ENCODE assay signal across 10 cellular contexts in genomic region chr11:87281496-87281895, GRCh38.
A peak's percentile ranks its signal among the peaks of the same experiment; 100 is the strongest.
DNase-seq lines count a peak whose midpoint lies in the region; ATAC-seq, FAIRE-seq and TF ChIP-seq lines count a peak whose summit lies in the region.
"Had no signal": no experiment of that assay in that cellular context is flagged by ENCODE, and none has a peak within 500 bp of the region (broad histone marks: within the 10 kb centered on the region; RNA-seq: fewer than 3 reads in every experiment).

No MANE protein-coding gene starts in this region.

- H2BK12ac ChIP-seq in mesenchymal stem cell (ENCODE audit: low read length in 2 of 2): no peak overlapping the region

- no peak overlapping the region for H3K18ac ChIP-seq in mesenchymal stem cell (ENCODE audit: low read depth in 1 of 2, low read length in 2 of 2)

- H2AFZ ChIP-seq in DND-41 (ENCODE audit: low read depth, low read length): no peak overlapping the region
- H2AFZ ChIP-seq in endothelial cell of umbilical vein (ENCODE audit: low read depth, low read length): no peak overlapping the region
- no peak overlapping the region for H2AFZ ChIP-seq in mesenchymal stem cell (ENCODE audit: low read depth, low read length)

- H3K4me2 ChIP-seq in DND-41 (ENCODE audit: insufficient read depth, low read length) (no peak overlapping the region), endothelial cell of umbilical vein (ENCODE audit: insufficient read depth, low read length) (peak overlapping the region; percentile 64), mesenchymal stem cell (ENCODE audit: low read length, poor library complexity, severe bottlenecking) (no peak overlapping the region)

- H3K79me2 ChIP-seq in DND-41 (ENCODE audit: insufficient read depth, low read length): no peaks in the 10 kb centered on the region
- H3K79me2 ChIP-seq in endothelial cell of umbilical vein (ENCODE audit: control insufficient read depth, insufficient read depth, low read length): no peaks in the 10 kb centered on the region

- H3K4me3 ChIP-seq in DND-41 (ENCODE audit: low read depth in 1 of 2, low read length in 2 of 2) (no peak overlapping the region), endothelial cell of umbilical vein (replicated peaks in 1 of 3; ENCODE audit: insufficient read depth in 1 of 3, low read depth in 1 of 3, low read length in 3 of 3) (no peak overlapping the region), mesenchymal stem cell (ENCODE audit: insufficient read depth in 1 of 2, low read depth in 1 of 2, low read length in 2 of 2) (no peak overlapping the region)
- H3K4me3 ChIP-seq: sigmoid colon, suprapubic skin had no signal

- no peaks in the 10 kb centered on the region for H3K9me1 ChIP-seq in endothelial cell of umbilical vein (replicated peaks; ENCODE audit: control insufficient read depth, extremely low read depth, insufficient read depth, low read length)

- H3K9ac ChIP-seq in DND-41 (ENCODE audit: low read depth, low read length): no peak overlapping the region
- no peak overlapping the region for H3K9ac ChIP-seq in endothelial cell of umbilical vein (replicated peaks; ENCODE audit: extremely low read depth, insufficient read depth, low read length)
- peak overlapping the region; percentile 55 for H3K9ac ChIP-seq in mesenchymal stem cell (ENCODE audit: low read length)

- no peak overlapping the region for H4K91ac ChIP-seq in mesenchymal stem cell (ENCODE audit: low read length)

- peaks cover 3% of the 10 kb centered on the region for H3K9me3 Mint-ChIP-seq in activated CD8-positive, alpha-beta memory T cell treated with anti-CD3 and anti-CD28 coated beads, Interleukin-2, amount 10 ng/mL, durations not matched to agents 7 days and 5 days (ENCODE audit: low read depth)

- H3K36me3 Mint-ChIP-seq in activated CD8-positive, alpha-beta memory T cell treated with anti-CD3 and anti-CD28 coated beads, Interleukin-2, amount 10 ng/mL, durations not matched to agents 7 days and 5 days: peaks cover 10% of the 10 kb centered on the region

- no peak overlapping the region for H2AK5ac ChIP-seq in mesenchymal stem cell (ENCODE audit: low read length, severe bottlenecking)

- BruUV-seq in endothelial cell of umbilical vein (replicated peaks; lab: Mats Ljungman, UMichigan): no TSS peak

- no peak for FAIRE-seq in endothelial cell of umbilical vein (lab: Jason Lieb, UNC)

- H3K23ac ChIP-seq in mesenchymal stem cell (ENCODE audit: low read length in 2 of 2): no peak overlapping the region

- no peak overlapping the region for H4K8ac ChIP-seq in mesenchymal stem cell (ENCODE audit: low read length)

- H3K36me3 ChIP-seq in DND-41 (ENCODE audit: insufficient read depth, low read length) (no peaks in the 10 kb centered on the region), endothelial cell of umbilical vein (ENCODE audit: control insufficient read depth in 2 of 2, extremely low read depth in 1 of 2, insufficient read depth in 2 of 2, low read length in 2 of 2) (no peaks in the 10 kb centered on the region), mesenchymal stem cell (ENCODE audit: control insufficient read depth in 1 of 2, insufficient read depth in 2 of 2, low read depth in 1 of 2, low read length in 2 of 2) (peaks cover 0 to 3% of the 10 kb centered on the region in 2 experiments)
- H3K36me3 ChIP-seq: sigmoid colon, suprapubic skin had no signal

- H2BK120ac ChIP-seq in mesenchymal stem cell (ENCODE audit: low read depth, low read length): no peak overlapping the region

- H2BK5ac ChIP-seq in mesenchymal stem cell (ENCODE audit: low read depth, low read length, poor library complexity, severe bottlenecking): no peak overlapping the region

- intact Hi-C loops in endothelial cell of umbilical vein (cut with micrococcal nuclease): loop anchor here (1.0 to 2.0 kb wide), 7 partner anchors 185 to 411 kb away; partner anchors contain the start of genes FZD4 and TMEM135

- H3K4me1 Mint-ChIP-seq in activated CD8-positive, alpha-beta memory T cell treated with anti-CD3 and anti-CD28 coated beads, Interleukin-2, amount 10 ng/mL, durations not matched to agents 7 days and 5 days: no peaks in the 10 kb centered on the region

- H3K79me1 ChIP-seq in mesenchymal stem cell (replicated peaks; ENCODE audit: low read length, poor library complexity, severe bottlenecking): peaks cover 1% of the 10 kb centered on the region

- POLR2A ChIA-PET in endothelial cell of umbilical vein (lab: Charles Lee): no interaction called here

- CTCF ChIA-PET in endothelial cell of umbilical vein (lab: Charles Lee): interaction anchor here (0.6 to 3.5 kb wide), 19 partner anchors 9 to 412 kb away, joined by 3 to 53 read pairs (median 4); partner anchors contain the start of genes FZD4 and TMEM135
- CTCF ChIA-PET in activated CD8-positive, alpha-beta memory T cell treated with anti-CD3 and anti-CD28 coated beads, Interleukin-2, amount 10 ng/mL, durations not matched to agents 7 days and 5 days (lab: Charles Lee): no interaction called here

- dilution Hi-C loops in endothelial cell of umbilical vein (cut with MboI; ENCODE audit: extremely low pct_ligation_motif_present, low sequenced_read_pairs): no loop called here

- TF ChIP-seq CTCF in DND-41 (IDR thresholded peaks at IDR 0.05; ENCODE audit: borderline replicate concordance, extremely low read depth, low read length, poor library complexity, severe bottlenecking): peak; percentile 5
- TF ChIP-seq CTCF in endothelial cell of umbilical vein (IDR thresholded peaks at IDR 0.05; ENCODE audit: extremely low read depth in 1 of 2, insufficient read depth in 1 of 2, low read depth in 1 of 2, low read length in 2 of 2): peak in 1 of 2 donors; percentile 22

- TF ChIP-seq POLR2A in endothelial cell of umbilical vein (IDR thresholded peaks at IDR 0.05; ENCODE audit: low read depth, low read length): no peak

- H3K4me1 ChIP-seq in DND-41 (ENCODE audit: insufficient read depth, low read length) (no peaks in the 10 kb centered on the region), endothelial cell of umbilical vein (ENCODE audit: control insufficient read depth, extremely low read depth, insufficient read depth, low read length) (peaks cover 9% of the 10 kb centered on the region), mesenchymal stem cell (ENCODE audit: control insufficient read depth, insufficient read depth, low read depth, low read length) (peaks cover 1% of the 10 kb centered on the region)

- H3K14ac ChIP-seq in mesenchymal stem cell (ENCODE audit: low read length in 2 of 2): no peak overlapping the region

- ATAC-seq in DND-41 (ENCODE audit: insufficient read depth, low read depth) (no peak), HG03280 (IDR thresholded peaks at IDR 0.05; ENCODE audit: unreplicated experiment) (no peak), HG02938 (IDR thresholded peaks at IDR 0.05; ENCODE audit: unreplicated experiment) (no peak)
- ATAC-seq in activated CD8-positive, alpha-beta memory T cell treated with anti-CD3 and anti-CD28 coated beads, Interleukin-2, amount 10 ng/mL, durations not matched to agents 7 days and 5 days: no peak

- no peaks in the 10 kb centered on the region for H3K27me3 ChIP-seq in DND-41 (ENCODE audit: insufficient read depth, low read length, poor library complexity)
- H3K27me3 ChIP-seq in endothelial cell of umbilical vein (ENCODE audit: control insufficient read depth in 2 of 2, insufficient read depth in 2 of 2, low read length in 2 of 2): no peaks in the 10 kb centered on the region
- no peaks in the 10 kb centered on the region for H3K27me3 ChIP-seq in mesenchymal stem cell (ENCODE audit: control insufficient read depth in 1 of 2, insufficient read depth in 1 of 2, low read length in 2 of 2)
- H3K27me3 ChIP-seq: sigmoid colon, suprapubic skin had no signal

- no peak overlapping the region for H2BK15ac ChIP-seq in mesenchymal stem cell (ENCODE audit: low read depth, poor library complexity, severe bottlenecking)

- H4K20me1 ChIP-seq in DND-41 (ENCODE audit: insufficient read depth, low read length) (no peaks in the 10 kb centered on the region), endothelial cell of umbilical vein (replicated peaks; ENCODE audit: control insufficient read depth, extremely low read depth, insufficient read depth, low read length) (no peaks in the 10 kb centered on the region)

- no peaks in the 10 kb centered on the region for H3K27me3 Mint-ChIP-seq in activated CD8-positive, alpha-beta memory T cell treated with anti-CD3 and anti-CD28 coated beads, Interleukin-2, amount 10 ng/mL, durations not matched to agents 7 days and 5 days

- no peak overlapping the region for H3K4ac ChIP-seq in mesenchymal stem cell (ENCODE audit: low read depth in 1 of 2, low read length in 2 of 2)

- DNase-seq in DND-41: no peak
- peak; percentile 21 for DNase-seq in NCI-H460 (ENCODE audit: extremely low read depth, low read depth)
- DNase-seq in endothelial cell of umbilical vein (ENCODE audit: low read depth, low spot score): peak; percentile 96
- DNase-seq in mesenchymal stem cell: peak; percentile 28
- no peak for DNase-seq in activated CD8-positive, alpha-beta memory T cell treated with anti-CD3 and anti-CD28 coated beads, Interleukin-2, amount 10 ng/mL, durations not matched to agents 7 days and 5 days
- DNase-seq in NCI-H1694 (lab: John Stamatoyannopoulos, UW): no peak
- DNase-seq: sigmoid colon had no signal

- H3K4me3 Mint-ChIP-seq in activated CD8-positive, alpha-beta memory T cell treated with anti-CD3 and anti-CD28 coated beads, Interleukin-2, amount 10 ng/mL, durations not matched to agents 7 days and 5 days: no peak overlapping the region

- H3K27ac ChIP-seq in DND-41 (ENCODE audit: low read length) (no peak overlapping the region), endothelial cell of umbilical vein (ENCODE audit: insufficient read depth, low read depth, low read length) (no peak overlapping the region), mesenchymal stem cell (ENCODE audit: low read length, poor library complexity, severe bottlenecking) (no peak overlapping the region)
- H3K27ac ChIP-seq: sigmoid colon, suprapubic skin had no signal

- H3K9me3 ChIP-seq in DND-41 (ENCODE audit: insufficient read depth, low read length, severe bottlenecking) (no peaks in the 10 kb centered on the region), endothelial cell of umbilical vein (replicated peaks; ENCODE audit: control insufficient read depth, insufficient read depth, low read length) (no peaks in the 10 kb centered on the region), mesenchymal stem cell (ENCODE audit: control insufficient read depth, low read length) (no peaks in the 10 kb centered on the region)
- H3K9me3 ChIP-seq: sigmoid colon, suprapubic skin had no signal

- no peak overlapping the region for H3K27ac Mint-ChIP-seq in activated CD8-positive, alpha-beta memory T cell treated with anti-CD3 and anti-CD28 coated beads, Interleukin-2, amount 10 ng/mL, durations not matched to agents 7 days and 5 days

- 100% methylated on average over 1 of the region's 3 CpGs for WGBS in mesenchymal stem cell

TF ChIP-seq in endothelial cell of umbilical vein, 7 proteins besides CTCF, POLR2A, EP300 and RAD21:
- TF ChIP-seq EZH2 (IDR thresholded peaks at IDR 0.05; ENCODE audit: borderline replicate concordance, low read depth, low read length, severe bottlenecking) (no peak), JUN (IDR thresholded peaks at IDR 0.05; ENCODE audit: borderline replicate concordance, insufficient read depth, insufficient read length, low read depth) (peak; percentile 2)

Comparison
In these comparisons a context has a peak if more than half of its experiments do, and no peak if none do; other contexts are left out.
1. DNase-seq: peak in NCI-H460 (single experiment), endothelial cell of umbilical vein (single experiment) and mesenchymal stem cell (single experiment); none in DND-41 (single experiment), activated CD8-positive, alpha-beta memory T cell treated with anti-CD3 and anti-CD28 coated beads, Interleukin-2, amount 10 ng/mL, durations not matched to agents 7 days and 5 days (single experiment) and NCI-H1694 (single experiment).